ENCODE assay signal across 10 cellular contexts in genomic region chr3:125936210-125936815, GRCh38. TPM values are rescaled to one million over a fixed set of nuclear protein-coding genes. Genes with fewer than 3 reads are reported as not detected.
A peak's percentile ranks its signal among the peaks of the same experiment; 100 is the strongest.
DNase-seq lines count a peak whose midpoint lies in the region; ATAC-seq and TF ChIP-seq lines count a peak whose summit lies in the region.
"Not testable (repeated sequence)": the region's sequence is repeated elsewhere in the genome, so short reads cannot be mapped to it uniquely, and the experiment has no call there.
"Had no signal": no experiment of that assay in that cellular context is flagged by ENCODE, and none has a peak within 500 bp of the region (broad histone marks: within the 10 kb centered on the region; RNA-seq: fewer than 3 reads in every experiment).

No MANE protein-coding gene starts in this region.

- H3K9ac ChIP-seq in HCT116 (ENCODE audit: low read length), result not testable (repeated sequence)

- TF ChIP-seq RAD21 in HCT116 (IDR thresholded peaks at IDR 0.05; ENCODE audit: low read depth), result peak; percentile 52

- POLR2A ChIA-PET in HCT116 (lab: Charles Lee), result not testable (repeated sequence)

- not testable (repeated sequence) for H4K20me1 ChIP-seq in HCT116 (ENCODE audit: insufficient read depth)

- not testable (repeated sequence) for H3K27ac ChIP-seq in HCT116 (ENCODE audit: low read depth, low read length); heart left ventricle; suprapubic skin

- ATAC-seq in HCT116, result peak; percentile 97
- ATAC-seq in SK-N-SH treated with all-trans-retinoic acid at 6 μM for 48 hours, result peak; percentile 89
- peak in 3 of 4 donors; percentile 80 to 92 (median 89) for ATAC-seq in heart left ventricle
- ATAC-seq in mucosa of descending colon, result peak; percentile 81

- not testable (repeated sequence) for BruUV-seq in HCT116 (replicated peaks; lab: Mats Ljungman, UMichigan)

- not testable (repeated sequence) for H3K4me1 ChIP-seq in HCT116 (ENCODE audit: control insufficient read depth in 1 of 2, insufficient read depth in 2 of 2, low read length in 2 of 2); heart left ventricle; mucosa of descending colon (ENCODE audit: low read depth); suprapubic skin

- H3K36me3 ChIP-seq in HCT116 (ENCODE audit: control insufficient read depth in 1 of 2, insufficient read depth in 2 of 2, low read length in 2 of 2); heart left ventricle; mucosa of descending colon (ENCODE audit: low read depth); suprapubic skin: not testable (repeated sequence)

- RAD21 ChIA-PET in HCT116 (lab: Charles Lee; ENCODE audit: low non-redundant PET in 1 of 2, low total read pairs in 2 of 2, uncharacterized antibody in 2 of 2, unreplicated experiment in 2 of 2), result not testable (repeated sequence)

- not testable (repeated sequence) for H3K79me2 ChIP-seq in HCT116 (ENCODE audit: insufficient read depth, low read length)

- intact Hi-C loops in HCT116 (cut with micrococcal nuclease); mucosa of descending colon (cut with DNase I, micrococcal nuclease): not testable (repeated sequence)
- intact Hi-C loops in heart left ventricle (cut with DNase I), result loop anchor here in 1 of 10 donors (10.0 kb wide), 1 partner anchor 172 kb away; no protein-coding TSS in a partner anchor

- not testable (repeated sequence) for H3K9me2 ChIP-seq in HCT116 (ENCODE audit: insufficient read depth)

- WGBS in heart left ventricle, 4 donors, result 82 to 86% (median 84%) methylated on average over 13 of the region's 13 CpGs
- WGBS in suprapubic skin, result 83% methylated on average over 13 of the region's 13 CpGs

- TF ChIP-seq CTCF in HCT116 (IDR thresholded peaks at IDR 0.05 in 2 of 3, conservative IDR thresholded peaks at IDR 0.05 in 1 of 3; ENCODE audit: borderline replicate concordance in 1 of 3, insufficient read depth in 1 of 3, low read depth in 2 of 3, low read length in 2 of 3) (peak; percentile 24 to 34 (median 32); a peak in 3 of 6 replicates), cardiac fibroblast (IDR thresholded peaks at IDR 0.05; ENCODE audit: low read depth, low read length) (peak; percentile 31), heart left ventricle (IDR thresholded peaks at IDR 0.05) (peak; percentile 16 to 52 (median 32))
- not testable (repeated sequence) for TF ChIP-seq CTCF in mucosa of descending colon (IDR thresholded peaks at IDR 0.05); suprapubic skin (IDR thresholded peaks at IDR 0.05)

- not testable (repeated sequence) for TF ChIP-seq POLR2A in HCT116 (IDR thresholded peaks at IDR 0.05; ENCODE audit: borderline replicate concordance, extremely low read depth, insufficient read depth, insufficient read length); heart left ventricle (IDR thresholded peaks at IDR 0.05); suprapubic skin (IDR thresholded peaks at IDR 0.05)

- CTCF ChIA-PET in HCT116 (lab: Charles Lee), result not testable (repeated sequence)

- H3K4me2 ChIP-seq in HCT116 (ENCODE audit: low read length), result not testable (repeated sequence)

- not testable (repeated sequence) for H3K9me3 ChIP-seq in HCT116 (ENCODE audit: control insufficient read depth in 1 of 2, insufficient read depth in 1 of 2, low read depth in 1 of 2, low read length in 2 of 2); heart left ventricle; mucosa of descending colon; suprapubic skin

- H3K4me3 ChIP-seq in HCT116 (replicated peaks in 1 of 2; ENCODE audit: low read depth in 1 of 2, low read length in 2 of 2); cardiac fibroblast (replicated peaks in 1 of 2; ENCODE audit: low read depth in 2 of 2, low read length in 2 of 2); heart left ventricle; mucosa of descending colon: not testable (repeated sequence)
- H3K4me3 ChIP-seq in suprapubic skin, result peak overlapping the region; percentile 16

- not testable (repeated sequence) for TF ChIP-seq EP300 in suprapubic skin (IDR thresholded peaks at IDR 0.05)

- DNase-seq in COLO668 (lab: John Stamatoyannopoulos, UW; ENCODE audit: unreplicated experiment), result peak; percentile 12
- DNase-seq in HCT116 (ENCODE audit: low read depth, low spot score); heart left ventricle; mucosa of descending colon; suprapubic skin (ENCODE audit: low spot score in 2 of 2): not testable (repeated sequence)
- DNase-seq in NCI-H345 (lab: John Stamatoyannopoulos, UW), result peak; percentile 41
- peak; percentile 29 to 37 for DNase-seq in cardiac fibroblast (ENCODE audit: low read depth in 2 of 2)

- not testable (repeated sequence) for H3K27me3 ChIP-seq in HCT116 (ENCODE audit: insufficient read depth, low read length); heart left ventricle; suprapubic skin

- not testable (repeated sequence) for H2AFZ ChIP-seq in HCT116 (ENCODE audit: low read depth, low read length, poor library complexity, severe bottlenecking)

RNA-seq across cellular contexts. Expression of gene ROPN1B, which starts 32.7 kb away (rescaled TPM):
- total RNA-seq in HCT116 (2021; ENCODE audit: unreplicated experiment) (2.2 TPM), heart left ventricle (1 to 10 TPM; 1.1 to 7.4 (median 2.0) TPM), mucosa of descending colon (under 1 TPM in 1 of 3 donors, not detected in 2; 0.22 TPM), suprapubic skin (10 to 100 TPM in 3 of 4 donors, 1 to 10 TPM in 1; 8.6 to 27.6 (median 14.4) TPM)
- 1.3 and 1.4 TPM in 2 replicates for polyA plus RNA-seq in HCT116 (2012)
- 1 to 10 TPM; 2.0 to 8.1 TPM for polyA plus RNA-seq in heart left ventricle
- total RNA-seq: stomach, T-cell had no signal
